In genomic region chr1:33902486-33903209, GRCh38 we compare ENCODE assay signal across 2 cellular contexts.
TF ChIP-seq lines count a peak whose summit lies in the region.

No MANE protein-coding gene starts in this region.

TF ChIP-seq in SK-N-SH, 30 proteins besides CTCF, POLR2A, EP300 and RAD21 (continued from another document):
- TF ChIP-seq, protein P1, sequence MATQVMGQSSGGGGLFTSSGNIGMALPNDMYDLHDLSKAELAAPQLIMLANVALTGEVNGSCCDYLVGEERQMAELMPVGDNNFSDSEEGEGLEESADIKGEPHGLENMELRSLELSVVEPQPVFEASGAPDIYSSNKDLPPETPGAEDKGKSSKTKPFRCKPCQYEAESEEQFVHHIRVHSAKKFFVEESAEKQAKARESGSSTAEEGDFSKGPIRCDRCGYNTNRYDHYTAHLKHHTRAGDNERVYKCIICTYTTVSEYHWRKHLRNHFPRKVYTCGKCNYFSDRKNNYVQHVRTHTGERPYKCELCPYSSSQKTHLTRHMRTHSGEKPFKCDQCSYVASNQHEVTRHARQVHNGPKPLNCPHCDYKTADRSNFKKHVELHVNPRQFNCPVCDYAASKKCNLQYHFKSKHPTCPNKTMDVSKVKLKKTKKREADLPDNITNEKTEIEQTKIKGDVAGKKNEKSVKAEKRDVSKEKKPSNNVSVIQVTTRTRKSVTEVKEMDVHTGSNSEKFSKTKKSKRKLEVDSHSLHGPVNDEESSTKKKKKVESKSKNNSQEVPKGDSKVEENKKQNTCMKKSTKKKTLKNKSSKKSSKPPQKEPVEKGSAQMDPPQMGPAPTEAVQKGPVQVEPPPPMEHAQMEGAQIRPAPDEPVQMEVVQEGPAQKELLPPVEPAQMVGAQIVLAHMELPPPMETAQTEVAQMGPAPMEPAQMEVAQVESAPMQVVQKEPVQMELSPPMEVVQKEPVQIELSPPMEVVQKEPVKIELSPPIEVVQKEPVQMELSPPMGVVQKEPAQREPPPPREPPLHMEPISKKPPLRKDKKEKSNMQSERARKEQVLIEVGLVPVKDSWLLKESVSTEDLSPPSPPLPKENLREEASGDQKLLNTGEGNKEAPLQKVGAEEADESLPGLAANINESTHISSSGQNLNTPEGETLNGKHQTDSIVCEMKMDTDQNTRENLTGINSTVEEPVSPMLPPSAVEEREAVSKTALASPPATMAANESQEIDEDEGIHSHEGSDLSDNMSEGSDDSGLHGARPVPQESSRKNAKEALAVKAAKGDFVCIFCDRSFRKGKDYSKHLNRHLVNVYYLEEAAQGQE (IDR thresholded peaks at IDR 0.05; ENCODE audit: low read depth, low read length) = no peak
- TF ChIP-seq NFIC (IDR thresholded peaks at IDR 0.05; ENCODE audit: borderline replicate concordance) (no peak), CHD2 (IDR thresholded peaks at IDR 0.05; ENCODE audit: low read length, partially characterized antibody) (no peak), MEF2A (IDR thresholded peaks at IDR 0.05; ENCODE audit: borderline replicate concordance, low read depth) (no peak), TAF1 (IDR thresholded peaks at IDR 0.05; ENCODE audit: borderline replicate concordance, low read depth, low read length) (no peak), NRF1 (IDR thresholded peaks at IDR 0.05; ENCODE audit: low read depth, low read length) (no peak), RCOR1 (IDR thresholded peaks at IDR 0.05; ENCODE audit: low read length) (no peak), PBX3 (IDR thresholded peaks at IDR 0.05) (no peak)
- TF ChIP-seq, protein P2, sequence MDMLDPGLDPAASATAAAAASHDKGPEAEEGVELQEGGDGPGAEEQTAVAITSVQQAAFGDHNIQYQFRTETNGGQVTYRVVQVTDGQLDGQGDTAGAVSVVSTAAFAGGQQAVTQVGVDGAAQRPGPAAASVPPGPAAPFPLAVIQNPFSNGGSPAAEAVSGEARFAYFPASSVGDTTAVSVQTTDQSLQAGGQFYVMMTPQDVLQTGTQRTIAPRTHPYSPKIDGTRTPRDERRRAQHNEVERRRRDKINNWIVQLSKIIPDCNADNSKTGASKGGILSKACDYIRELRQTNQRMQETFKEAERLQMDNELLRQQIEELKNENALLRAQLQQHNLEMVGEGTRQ (IDR thresholded peaks at IDR 0.05; ENCODE audit: borderline replicate concordance, low read depth, low read length) = no peak
TF ChIP-seq in SK-N-SH: peak in this region for 0.

TF ChIP-seq in SK-N-SH treated with all-trans-retinoic acid at 6 μM for 48 hours, 23 proteins besides CTCF, POLR2A, EP300 and RAD21 (continued from another document):
- TF ChIP-seq, protein P3, sequence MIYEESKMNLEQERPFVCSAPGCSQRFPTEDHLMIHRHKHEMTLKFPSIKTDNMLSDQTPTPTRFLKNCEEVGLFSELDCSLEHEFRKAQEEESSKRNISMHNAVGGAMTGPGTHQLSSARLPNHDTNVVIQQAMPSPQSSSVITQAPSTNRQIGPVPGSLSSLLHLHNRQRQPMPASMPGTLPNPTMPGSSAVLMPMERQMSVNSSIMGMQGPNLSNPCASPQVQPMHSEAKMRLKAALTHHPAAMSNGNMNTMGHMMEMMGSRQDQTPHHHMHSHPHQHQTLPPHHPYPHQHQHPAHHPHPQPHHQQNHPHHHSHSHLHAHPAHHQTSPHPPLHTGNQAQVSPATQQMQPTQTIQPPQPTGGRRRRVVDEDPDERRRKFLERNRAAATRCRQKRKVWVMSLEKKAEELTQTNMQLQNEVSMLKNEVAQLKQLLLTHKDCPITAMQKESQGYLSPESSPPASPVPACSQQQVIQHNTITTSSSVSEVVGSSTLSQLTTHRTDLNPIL (CRISPR knock-in tag; IDR thresholded peaks at IDR 0.05; ENCODE audit: low read depth) = no peak
- TF ChIP-seq SNAI2 (CRISPR knock-in tag; IDR thresholded peaks at IDR 0.05) (no peak), ZNF565 (CRISPR knock-in tag; conservative IDR thresholded peaks at IDR 0.05; ENCODE audit: low read depth) (no peak), ZFP3 (CRISPR knock-in tag; IDR thresholded peaks at IDR 0.05) (no peak), ISL1 (CRISPR knock-in tag; IDR thresholded peaks at IDR 0.05) (no peak), OSR1 (CRISPR knock-in tag; IDR thresholded peaks at IDR 0.05) (no peak)
